18 cellular contexts compared by ENCODE assay signal in the genomic region with DNA sequence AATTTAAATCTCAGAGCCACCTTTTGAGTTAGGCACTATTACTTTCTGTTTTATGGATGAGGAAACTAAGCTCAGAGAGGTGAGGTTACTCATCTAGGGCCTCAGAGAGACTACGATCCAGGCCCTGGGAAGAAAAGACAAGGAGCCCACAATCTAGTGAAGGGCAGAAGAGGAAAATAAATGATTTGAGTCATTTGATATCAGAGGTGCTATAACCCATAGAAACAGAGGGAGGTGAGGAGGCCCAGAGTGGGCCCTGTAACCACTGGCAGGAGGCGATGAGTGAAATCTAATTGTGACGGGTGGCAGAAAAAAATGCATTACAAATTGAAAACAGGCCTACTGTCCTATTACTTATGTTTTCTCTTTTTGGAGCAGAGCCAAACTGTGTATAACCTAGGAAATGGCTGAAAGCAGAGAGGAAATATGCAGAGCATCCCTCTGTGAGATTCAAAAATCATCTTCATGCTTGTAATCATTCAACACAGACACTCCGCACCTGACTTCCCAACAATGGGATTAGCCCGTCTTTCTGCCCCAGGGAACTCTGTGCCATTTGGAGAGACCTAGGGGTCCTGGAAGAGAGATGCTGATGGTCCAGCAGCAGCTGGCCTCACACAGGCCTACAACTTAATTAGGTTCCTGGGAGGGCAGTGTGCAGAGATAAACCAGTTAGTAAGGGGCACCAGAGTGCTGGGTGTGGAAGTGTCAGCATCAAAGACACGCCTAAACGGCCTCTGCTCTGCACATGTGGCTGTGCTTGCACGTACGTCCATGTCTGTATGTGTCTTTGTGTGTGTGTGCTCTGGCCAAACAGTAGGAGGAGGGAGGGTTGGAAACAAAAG. TPM values are rescaled to one million over a fixed set of nuclear protein-coding genes. Genes with fewer than 3 reads are reported as not detected.
A peak's percentile ranks its signal among the peaks of the same experiment; 100 is the strongest.
DNase-seq lines count a peak whose midpoint lies in the region; ATAC-seq and TF ChIP-seq lines count a peak whose summit lies in the region.
"Had no signal": no experiment of that assay in that cellular context is flagged by ENCODE, and none has a peak within 500 bp of the region (broad histone marks: within the 10 kb centered on the region; RNA-seq: fewer than 3 reads in every experiment).

No MANE protein-coding gene starts in this region.

- DNase-seq in EL (peak; percentile 56), NCI-H82 (lab: John Stamatoyannopoulos, UW) (peak; percentile 73), choroid plexus epithelial cell (ENCODE audit: low read depth) (peak; percentile 23), neural crest cell (ENCODE audit: low read depth, low spot score) (no peak), dedifferentiated amniotic fluid mesenchymal stem cell (ENCODE audit: extremely low spot score) (no peak), KG1 (lab: John Stamatoyannopoulos, UW) (no peak), heart left ventricle (no peak)
- DNase-seq in CD4-positive, alpha-beta T cell: no peak
- DNase-seq: activated CD4-positive, alpha-beta T cell treated with anti-CD3 and anti-CD28 coated beads for 48 hours; amygdala; dorsolateral prefrontal cortex; H9; NCI-H2171 treated with DMSO at 0.1 percent for 48 hours; right cardiac atrium; stimulated activated naive CD8-positive, alpha-beta T cell treated with anti-CD3 and anti-CD28 coated beads, Interleukin-15, Interleukin-2, amounts not matched to agents 100 U/mL and 50 U/mL, for 24 hours; T-helper 17 cell had no signal

- peaks cover under 1% of the 10 kb centered on the region for H3K27me3 ChIP-seq in CD4-positive, alpha-beta T cell (ENCODE audit: control insufficient read depth, insufficient read depth, low read length)
- H3K27me3 ChIP-seq in heart left ventricle: no peaks in the 10 kb centered on the region
- H3K27me3 ChIP-seq: dorsolateral prefrontal cortex had no signal

- H3K4me3 Mint-ChIP-seq in neural crest cell: no peak overlapping the region
- H3K4me3 Mint-ChIP-seq in CD4-positive, alpha-beta T cell: no peak overlapping the region
- H3K4me3 Mint-ChIP-seq: CD14-positive monocyte, T-helper 17 cell had no signal

- H3K27me3 Mint-ChIP-seq in neural crest cell (ENCODE audit: low read depth): no peaks in the 10 kb centered on the region
- H3K27me3 Mint-ChIP-seq in CD4-positive, alpha-beta T cell: peaks cover 32% of the 10 kb centered on the region

- no peak for TF ChIP-seq POLR2A in heart left ventricle (IDR thresholded peaks at IDR 0.05)

- no peak overlapping the region for H3K27ac ChIP-seq in CD4-positive, alpha-beta T cell (ENCODE audit: low read depth, low read length)
- no peak overlapping the region for H3K27ac ChIP-seq in heart left ventricle
- H3K27ac ChIP-seq: dorsolateral prefrontal cortex had no signal

- 90 to 94% (median 92%) methylated on average over 9 of the region's 9 CpGs for WGBS in heart left ventricle, 4 donors

- H3K9me3 Mint-ChIP-seq in neural crest cell: no peaks in the 10 kb centered on the region
- H3K9me3 Mint-ChIP-seq in CD4-positive, alpha-beta T cell: no peaks in the 10 kb centered on the region
- H3K9me3 Mint-ChIP-seq: CD14-positive monocyte, H9 had no signal

- intact Hi-C loops in CD4-positive, alpha-beta T cell (cut with DNase I, micrococcal nuclease): no loop called here
- intact Hi-C loops in heart left ventricle (cut with DNase I): no loop called here

- H3K4me3 ChIP-seq in choroid plexus epithelial cell (ENCODE audit: low read depth, low read length): no peak overlapping the region
- no peak overlapping the region for H3K4me3 ChIP-seq in heart left ventricle
- H3K4me3 ChIP-seq: dorsolateral prefrontal cortex, MG63 had no signal

- H3K36me3 Mint-ChIP-seq in neural crest cell (ENCODE audit: low read depth): no peaks in the 10 kb centered on the region
- H3K36me3 Mint-ChIP-seq in CD4-positive, alpha-beta T cell (ENCODE audit: low read depth): no peaks in the 10 kb centered on the region
- H3K36me3 Mint-ChIP-seq: CD14-positive monocyte had no signal

- no peak for ATAC-seq in CD4-positive, alpha-beta T cell (ENCODE audit: poor library complexity)
- ATAC-seq in heart left ventricle: no peak
- ATAC-seq: right cardiac atrium; stimulated activated naive CD8-positive, alpha-beta T cell treated with anti-CD3 and anti-CD28 coated beads, Interleukin-15, Interleukin-2, amounts not matched to agents 100 U/mL and 50 U/mL, for 24 hours; T-helper 17 cell had no signal

- CTCF ChIA-PET in CD4-positive, alpha-beta T cell (lab: Charles Lee): no interaction called here

- TF ChIP-seq CTCF in choroid plexus epithelial cell (conservative IDR thresholded peaks at IDR 0.05; ENCODE audit: low read depth, low read length) (no peak), neural crest cell (conservative IDR thresholded peaks at IDR 0.05) (no peak), heart left ventricle (IDR thresholded peaks at IDR 0.05) (no peak)
- TF ChIP-seq CTCF in CD4-positive, alpha-beta T cell (IDR thresholded peaks at IDR 0.05): no peak

- no peaks in the 10 kb centered on the region for H3K4me1 ChIP-seq in heart left ventricle

- H3K36me3 ChIP-seq in heart left ventricle: no peaks in the 10 kb centered on the region
- H3K36me3 ChIP-seq: MG63 had no signal

- no peaks in the 10 kb centered on the region for H3K9me3 ChIP-seq in CD4-positive, alpha-beta T cell (ENCODE audit: control insufficient read depth, low read length)
- H3K9me3 ChIP-seq in heart left ventricle: no peaks in the 10 kb centered on the region
- H3K9me3 ChIP-seq: MG63 had no signal

- H3K27ac Mint-ChIP-seq in neural crest cell (ENCODE audit: unreplicated experiment): peak overlapping the region; percentile 70
- H3K27ac Mint-ChIP-seq in CD4-positive, alpha-beta T cell: no peak overlapping the region
- H3K27ac Mint-ChIP-seq: T-helper 17 cell had no signal

- peaks cover 63% of the 10 kb centered on the region for H3K4me1 Mint-ChIP-seq in neural crest cell
- no peaks in the 10 kb centered on the region for H3K4me1 Mint-ChIP-seq in CD4-positive, alpha-beta T cell (ENCODE audit: low read depth)
- H3K4me1 Mint-ChIP-seq: CD14-positive monocyte had no signal

- POLR2A ChIA-PET in CD4-positive, alpha-beta T cell (lab: Charles Lee): no interaction called here

RNA-seq across cellular contexts. Expression of gene MAP6, which starts 41.9 kb away (rescaled TPM):
- total RNA-seq in neural crest cell: 52.7 and 57.7 TPM in 2 replicates
- not detected for total RNA-seq in CD4-positive, alpha-beta T cell
- total RNA-seq in heart left ventricle: 10 to 100 TPM in 1 of 9 donors, 1 to 10 TPM in 8; 3.0 to 10.0 (median 5.4) TPM
- 1 to 10 TPM in 1 of 2 donors, under 1 TPM in 1; 0.98 to 2.0 TPM for polyA plus RNA-seq in heart left ventricle
- polyA plus RNA-seq: CD14-positive monocyte had no signal

Comparison
In these comparisons a context has a peak if more than half of its experiments do, and no peak if none do; other contexts are left out.
1. DNase-seq: peak in EL (single experiment), NCI-H82 (single experiment) and choroid plexus epithelial cell (single experiment); none in neural crest cell (single experiment), dedifferentiated amniotic fluid mesenchymal stem cell (single experiment), CD4-positive, alpha-beta T cell (0 of 10), KG1 (single experiment) and heart left ventricle (0 of 5).